In the genomic region with DNA sequence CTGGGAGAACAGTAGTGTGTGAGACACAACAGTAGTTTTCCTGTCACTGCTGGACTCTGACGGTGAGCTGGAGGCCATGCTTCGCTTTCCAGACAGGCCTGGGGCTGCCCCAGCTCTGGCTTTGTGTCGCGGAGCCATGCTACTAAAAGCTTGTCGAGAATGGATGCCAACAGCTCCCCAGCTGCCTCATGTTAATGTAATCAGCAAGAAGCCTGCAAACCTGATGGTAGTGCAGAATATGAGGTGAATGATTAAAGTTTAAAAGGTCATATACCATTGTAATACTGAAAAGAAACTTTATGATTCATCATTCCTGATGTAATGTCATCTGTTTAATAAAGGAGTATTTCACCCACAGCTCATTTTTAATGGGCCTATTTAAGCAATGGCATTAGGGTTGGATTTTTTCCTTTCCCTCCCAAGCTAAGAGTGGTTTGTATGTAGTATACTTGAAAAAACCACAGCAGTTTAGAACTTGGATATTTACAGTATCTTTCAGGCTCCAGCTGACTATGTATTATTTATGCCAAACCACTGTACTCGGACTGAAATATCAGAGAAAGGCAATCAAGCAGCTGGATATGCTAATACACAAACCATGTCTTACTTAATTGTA, we compare ENCODE assay signal across 18 cellular contexts.
"Had no signal": no experiment of that assay in that cellular context is flagged by ENCODE, and none has a peak within 500 bp of the region (broad histone marks: within the 10 kb centered on the region; RNA-seq: fewer than 3 reads in every experiment).

No MANE protein-coding gene starts in this region.

- H3K27ac ChIP-seq: esophagus muscularis mucosa, tibial artery, WERI-Rb-1 had no signal

- H3K27me3 ChIP-seq: esophagus muscularis mucosa, tibial artery had no signal

- H3K9me3 ChIP-seq: esophagus muscularis mucosa, tibial artery had no signal

- H3K4me1 ChIP-seq: tibial artery had no signal

- H3K36me3 ChIP-seq: esophagus muscularis mucosa, tibial artery, WERI-Rb-1 had no signal

- DNase-seq: activated CD4-positive, alpha-beta T cell treated with anti-CD3 and anti-CD28 coated beads for 1 hour; activated CD4-positive, alpha-beta T cell treated with anti-CD3 and anti-CD28 coated beads, Interleukin-2, amount 50 U/mL, for 1 hour; activated CD8-positive, alpha-beta T cell treated with anti-CD3 and anti-CD28 coated beads, Interleukin-2, amount 10 ng/mL, durations not matched to agents 7 days and 5 days; activated gamma-delta T cell; activated naive CD4-positive, alpha-beta T cell treated with anti-CD3 and anti-CD28 coated beads, Interleukin-2, amount 50 U/mL, for 16 hours; activated naive CD8-positive, alpha-beta T cell treated with anti-CD3 and anti-CD28 coated beads, Interleukin-2, amount 50 U/mL, for 24 hours; central memory CD4-positive, alpha-beta T cell; effector memory CD4-positive, alpha-beta T cell; kidney; naive thymus-derived CD4-positive, alpha-beta T cell; occipital lobe; small intestine; stimulated activated CD4-positive, alpha-beta T cell treated with anti-CD3 and anti-CD28 coated beads, Interleukin-2, amount 100 ng/mL, for 24 hours; stimulated activated naive CD8-positive, alpha-beta T cell treated with anti-CD3 and anti-CD28 coated beads, Interleukin-15, amount 100 ng/mL, for 72 hours; tibial artery; WERI-Rb-1 had no signal

- H3K4me3 ChIP-seq: esophagus muscularis mucosa, tibial artery had no signal

- FAIRE-seq: colon, kidney, small intestine had no signal
